ENCODE assay signal across 8 cellular contexts in genomic region chr17:75783069-75783783, GRCh38. TPM values are rescaled to one million over a fixed set of nuclear protein-coding genes. Genes with fewer than 3 reads are reported as not detected.
DNase-seq lines count a peak whose midpoint lies in the region; TF ChIP-seq lines count a peak whose summit lies in the region.

No MANE protein-coding gene starts in this region.

- DNase-seq in Ammon's horn (ENCODE audit: low spot score) (peak; percentile 40), GM13976 (ENCODE audit: low spot score) (peak; percentile 63), NCI-H748 treated with DMSO at 0.1 percent for 48 hours (lab: John Stamatoyannopoulos, UW) (peak; percentile 38), brain microvascular endothelial cell (peak; percentile 41), medulla oblongata (ENCODE audit: extremely low spot score) (peak; percentile 78), T-helper 9 cell (no peak), NCI-H226 (no peak)

- 15% methylated on average over 6 of the region's 6 CpGs for WGBS in urinary bladder

- in situ Hi-C loops in GM13976 (cut with MboI; ENCODE audit: low sequenced_read_pairs, unreplicated experiment) (no loop called here), brain microvascular endothelial cell (cut with HindIII; ENCODE audit: low pct_ligation_motif_present, low sequenced_read_pairs) (no loop called here)

- H3K4me1 ChIP-seq in urinary bladder (ENCODE audit: insufficient read depth) = no peaks in the 10 kb centered on the region

- H3K36me3 ChIP-seq in brain microvascular endothelial cell (replicated peaks) (peaks cover 8% of the 10 kb centered on the region), urinary bladder (ENCODE audit: insufficient read depth) (no peaks in the 10 kb centered on the region)

- peak; percentile 41 for TF ChIP-seq CTCF in GM13976 (IDR thresholded peaks at IDR 0.05; ENCODE audit: borderline replicate concordance, control extremely low read depth, extremely low read depth, insufficient read depth, missing control alignments)
- peak; percentile 59 for TF ChIP-seq CTCF in brain microvascular endothelial cell (IDR thresholded peaks at IDR 0.05; ENCODE audit: low read depth, low read length, missing control alignments)

- H3K4me3 ChIP-seq in brain microvascular endothelial cell (ENCODE audit: low read depth, low read length) = no peak overlapping the region
- no peak overlapping the region for H3K4me3 ChIP-seq in urinary bladder (ENCODE audit: low read depth, low read length)

- no peaks in the 10 kb centered on the region for H3K27me3 ChIP-seq in brain microvascular endothelial cell (replicated peaks)

- H3K27ac ChIP-seq in brain microvascular endothelial cell (peak overlapping the region; percentile 100), urinary bladder (ENCODE audit: low read depth) (peak overlapping the region; percentile 95)

RNA-seq across cellular contexts. Expression of gene UNK, which starts 1.4 kb away (rescaled TPM):
- 58.1 TPM for total RNA-seq in urinary bladder
- 29.1 TPM for polyA plus RNA-seq in urinary bladder

RNA-seq across cellular contexts. Expression of gene GALK1, which starts 18.2 kb away (rescaled TPM):
- total RNA-seq in urinary bladder = 11.3 TPM
- polyA plus RNA-seq in urinary bladder = 43.0 TPM

Comparison
In these comparisons a context has a peak if more than half of its experiments do, and no peak if none do; other contexts are left out.
1. DNase-seq: peak in Ammon's horn (single experiment), GM13976 (single experiment), NCI-H748 treated with DMSO at 0.1 percent for 48 hours (single experiment), brain microvascular endothelial cell (single experiment) and medulla oblongata (single experiment); none in T-helper 9 cell (single experiment) and NCI-H226 (single experiment).